In the genomic region with DNA sequence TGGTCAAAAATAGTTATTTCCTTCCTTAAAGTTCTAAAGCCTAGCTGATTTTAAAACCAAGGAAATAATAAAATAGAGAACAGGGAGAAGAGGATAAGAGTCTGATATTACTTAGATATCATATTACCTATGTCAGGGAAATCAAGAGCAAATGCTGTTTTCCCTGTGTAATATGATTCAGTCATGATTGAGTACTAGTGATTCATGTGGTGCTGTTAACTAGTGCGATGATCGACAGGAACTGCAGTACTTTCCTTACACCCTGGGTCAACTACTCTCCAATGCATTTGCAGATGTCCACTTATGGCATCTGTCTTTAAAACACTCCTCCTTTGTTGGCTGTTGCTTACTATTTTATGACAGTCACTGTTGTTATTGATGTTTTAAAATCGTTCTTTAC, we compare ENCODE assay signal across 1 cellular context.
TF ChIP-seq lines count a peak whose summit lies in the region.

No MANE protein-coding gene starts in this region.

TF ChIP-seq in H1, 55 proteins besides CTCF, POLR2A, EP300 and RAD21:
- TF ChIP-seq KDM5A (IDR thresholded peaks at IDR 0.05; ENCODE audit: low read length) (no peak), SIRT6 (IDR thresholded peaks at IDR 0.05; ENCODE audit: low read length) (no peak), FOSL1 (IDR thresholded peaks at IDR 0.05; ENCODE audit: insufficient read depth, low read depth, low read length) (no peak), RBBP5 (IDR thresholded peaks at IDR 0.05; ENCODE audit: borderline replicate concordance, low read depth, low read length) (no peak), RXRA (IDR thresholded peaks at IDR 0.05; ENCODE audit: insufficient read depth, low read depth, low read length) (no peak), SP2 (IDR thresholded peaks at IDR 0.05; ENCODE audit: low read length) (no peak), CTBP2 (IDR thresholded peaks at IDR 0.05; ENCODE audit: borderline replicate concordance, insufficient read depth, insufficient read length, low read length) (no peak), TBP (IDR thresholded peaks at IDR 0.05; ENCODE audit: low read depth, low read length) (no peak), TAF1 (IDR thresholded peaks at IDR 0.05; ENCODE audit: low read depth, low read length) (no peak), SUZ12 (IDR thresholded peaks at IDR 0.05; ENCODE audit: low read length) (no peak), CREB1 (IDR thresholded peaks at IDR 0.05) (no peak), JUN (IDR thresholded peaks at IDR 0.05; ENCODE audit: low read depth, low read length) (no peak), RNF2 (IDR thresholded peaks at IDR 0.05; ENCODE audit: borderline replicate concordance, low read depth, low read length, missing control alignments, poor library complexity, severe bottlenecking) (no peak), PHF8 (conservative IDR thresholded peaks at IDR 0.05; ENCODE audit: low read depth, low read length) (no peak), CEBPB (IDR thresholded peaks at IDR 0.05; ENCODE audit: low read depth, low read length) (no peak), NANOG (IDR thresholded peaks at IDR 0.05; ENCODE audit: insufficient read depth, low read depth, low read length, poor library complexity, severe bottlenecking) (no peak), CHD1 (IDR thresholded peaks at IDR 0.05; ENCODE audit: low read depth, low read length) (no peak)
- TF ChIP-seq, protein P1, sequence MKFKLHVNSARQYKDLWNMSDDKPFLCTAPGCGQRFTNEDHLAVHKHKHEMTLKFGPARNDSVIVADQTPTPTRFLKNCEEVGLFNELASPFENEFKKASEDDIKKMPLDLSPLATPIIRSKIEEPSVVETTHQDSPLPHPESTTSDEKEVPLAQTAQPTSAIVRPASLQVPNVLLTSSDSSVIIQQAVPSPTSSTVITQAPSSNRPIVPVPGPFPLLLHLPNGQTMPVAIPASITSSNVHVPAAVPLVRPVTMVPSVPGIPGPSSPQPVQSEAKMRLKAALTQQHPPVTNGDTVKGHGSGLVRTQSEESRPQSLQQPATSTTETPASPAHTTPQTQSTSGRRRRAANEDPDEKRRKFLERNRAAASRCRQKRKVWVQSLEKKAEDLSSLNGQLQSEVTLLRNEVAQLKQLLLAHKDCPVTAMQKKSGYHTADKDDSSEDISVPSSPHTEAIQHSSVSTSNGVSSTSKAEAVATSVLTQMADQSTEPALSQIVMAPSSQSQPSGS (IDR thresholded peaks at IDR 0.05; ENCODE audit: low read length): no peak
- TF ChIP-seq, protein P2, sequence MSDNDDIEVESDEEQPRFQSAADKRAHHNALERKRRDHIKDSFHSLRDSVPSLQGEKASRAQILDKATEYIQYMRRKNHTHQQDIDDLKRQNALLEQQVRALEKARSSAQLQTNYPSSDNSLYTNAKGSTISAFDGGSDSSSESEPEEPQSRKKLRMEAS (IDR thresholded peaks at IDR 0.05): no peak
- TF ChIP-seq, protein P3, sequence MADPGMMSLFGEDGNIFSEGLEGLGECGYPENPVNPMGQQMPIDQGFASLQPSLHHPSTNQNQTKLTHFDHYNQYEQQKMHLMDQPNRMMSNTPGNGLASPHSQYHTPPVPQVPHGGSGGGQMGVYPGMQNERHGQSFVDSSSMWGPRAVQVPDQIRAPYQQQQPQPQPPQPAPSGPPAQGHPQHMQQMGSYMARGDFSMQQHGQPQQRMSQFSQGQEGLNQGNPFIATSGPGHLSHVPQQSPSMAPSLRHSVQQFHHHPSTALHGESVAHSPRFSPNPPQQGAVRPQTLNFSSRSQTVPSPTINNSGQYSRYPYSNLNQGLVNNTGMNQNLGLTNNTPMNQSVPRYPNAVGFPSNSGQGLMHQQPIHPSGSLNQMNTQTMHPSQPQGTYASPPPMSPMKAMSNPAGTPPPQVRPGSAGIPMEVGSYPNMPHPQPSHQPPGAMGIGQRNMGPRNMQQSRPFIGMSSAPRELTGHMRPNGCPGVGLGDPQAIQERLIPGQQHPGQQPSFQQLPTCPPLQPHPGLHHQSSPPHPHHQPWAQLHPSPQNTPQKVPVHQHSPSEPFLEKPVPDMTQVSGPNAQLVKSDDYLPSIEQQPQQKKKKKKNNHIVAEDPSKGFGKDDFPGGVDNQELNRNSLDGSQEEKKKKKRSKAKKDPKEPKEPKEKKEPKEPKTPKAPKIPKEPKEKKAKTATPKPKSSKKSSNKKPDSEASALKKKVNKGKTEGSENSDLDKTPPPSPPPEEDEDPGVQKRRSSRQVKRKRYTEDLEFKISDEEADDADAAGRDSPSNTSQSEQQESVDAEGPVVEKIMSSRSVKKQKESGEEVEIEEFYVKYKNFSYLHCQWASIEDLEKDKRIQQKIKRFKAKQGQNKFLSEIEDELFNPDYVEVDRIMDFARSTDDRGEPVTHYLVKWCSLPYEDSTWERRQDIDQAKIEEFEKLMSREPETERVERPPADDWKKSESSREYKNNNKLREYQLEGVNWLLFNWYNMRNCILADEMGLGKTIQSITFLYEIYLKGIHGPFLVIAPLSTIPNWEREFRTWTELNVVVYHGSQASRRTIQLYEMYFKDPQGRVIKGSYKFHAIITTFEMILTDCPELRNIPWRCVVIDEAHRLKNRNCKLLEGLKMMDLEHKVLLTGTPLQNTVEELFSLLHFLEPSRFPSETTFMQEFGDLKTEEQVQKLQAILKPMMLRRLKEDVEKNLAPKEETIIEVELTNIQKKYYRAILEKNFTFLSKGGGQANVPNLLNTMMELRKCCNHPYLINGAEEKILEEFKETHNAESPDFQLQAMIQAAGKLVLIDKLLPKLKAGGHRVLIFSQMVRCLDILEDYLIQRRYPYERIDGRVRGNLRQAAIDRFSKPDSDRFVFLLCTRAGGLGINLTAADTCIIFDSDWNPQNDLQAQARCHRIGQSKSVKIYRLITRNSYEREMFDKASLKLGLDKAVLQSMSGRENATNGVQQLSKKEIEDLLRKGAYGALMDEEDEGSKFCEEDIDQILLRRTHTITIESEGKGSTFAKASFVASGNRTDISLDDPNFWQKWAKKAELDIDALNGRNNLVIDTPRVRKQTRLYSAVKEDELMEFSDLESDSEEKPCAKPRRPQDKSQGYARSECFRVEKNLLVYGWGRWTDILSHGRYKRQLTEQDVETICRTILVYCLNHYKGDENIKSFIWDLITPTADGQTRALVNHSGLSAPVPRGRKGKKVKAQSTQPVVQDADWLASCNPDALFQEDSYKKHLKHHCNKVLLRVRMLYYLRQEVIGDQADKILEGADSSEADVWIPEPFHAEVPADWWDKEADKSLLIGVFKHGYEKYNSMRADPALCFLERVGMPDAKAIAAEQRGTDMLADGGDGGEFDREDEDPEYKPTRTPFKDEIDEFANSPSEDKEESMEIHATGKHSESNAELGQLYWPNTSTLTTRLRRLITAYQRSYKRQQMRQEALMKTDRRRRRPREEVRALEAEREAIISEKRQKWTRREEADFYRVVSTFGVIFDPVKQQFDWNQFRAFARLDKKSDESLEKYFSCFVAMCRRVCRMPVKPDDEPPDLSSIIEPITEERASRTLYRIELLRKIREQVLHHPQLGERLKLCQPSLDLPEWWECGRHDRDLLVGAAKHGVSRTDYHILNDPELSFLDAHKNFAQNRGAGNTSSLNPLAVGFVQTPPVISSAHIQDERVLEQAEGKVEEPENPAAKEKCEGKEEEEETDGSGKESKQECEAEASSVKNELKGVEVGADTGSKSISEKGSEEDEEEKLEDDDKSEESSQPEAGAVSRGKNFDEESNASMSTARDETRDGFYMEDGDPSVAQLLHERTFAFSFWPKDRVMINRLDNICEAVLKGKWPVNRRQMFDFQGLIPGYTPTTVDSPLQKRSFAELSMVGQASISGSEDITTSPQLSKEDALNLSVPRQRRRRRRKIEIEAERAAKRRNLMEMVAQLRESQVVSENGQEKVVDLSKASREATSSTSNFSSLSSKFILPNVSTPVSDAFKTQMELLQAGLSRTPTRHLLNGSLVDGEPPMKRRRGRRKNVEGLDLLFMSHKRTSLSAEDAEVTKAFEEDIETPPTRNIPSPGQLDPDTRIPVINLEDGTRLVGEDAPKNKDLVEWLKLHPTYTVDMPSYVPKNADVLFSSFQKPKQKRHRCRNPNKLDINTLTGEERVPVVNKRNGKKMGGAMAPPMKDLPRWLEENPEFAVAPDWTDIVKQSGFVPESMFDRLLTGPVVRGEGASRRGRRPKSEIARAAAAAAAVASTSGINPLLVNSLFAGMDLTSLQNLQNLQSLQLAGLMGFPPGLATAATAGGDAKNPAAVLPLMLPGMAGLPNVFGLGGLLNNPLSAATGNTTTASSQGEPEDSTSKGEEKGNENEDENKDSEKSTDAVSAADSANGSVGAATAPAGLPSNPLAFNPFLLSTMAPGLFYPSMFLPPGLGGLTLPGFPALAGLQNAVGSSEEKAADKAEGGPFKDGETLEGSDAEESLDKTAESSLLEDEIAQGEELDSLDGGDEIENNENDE (IDR thresholded peaks at IDR 0.05; ENCODE audit: insufficient replicate concordance, low read length): no peak
